ENCODE assay signal across 12 cellular contexts in genomic region chr15:100334015-100334414, GRCh38. TPM values are rescaled to one million over a fixed set of nuclear protein-coding genes. Genes with fewer than 3 reads are reported as not detected.
"Had no signal": no experiment of that assay in that cellular context is flagged by ENCODE, and none has a peak within 500 bp of the region (broad histone marks: within the 10 kb centered on the region; RNA-seq: fewer than 3 reads in every experiment).

No MANE protein-coding gene starts in this region.

- H3K4me3 Mint-ChIP-seq: memory B cell; stimulated activated naive CD8-positive, alpha-beta T cell treated with anti-CD3 and anti-CD28 coated beads, Interleukin-15, Interleukin-2, amounts not matched to agents 100 ng/mL and 50 ng/mL, for 24 hours had no signal

- H3K36me3 Mint-ChIP-seq: memory B cell had no signal

- H3K27ac Mint-ChIP-seq: memory B cell; stimulated activated naive CD8-positive, alpha-beta T cell treated with anti-CD3 and anti-CD28 coated beads, Interleukin-15, Interleukin-2, amounts not matched to agents 100 ng/mL and 50 ng/mL, for 24 hours had no signal

- DNase-seq: colonic mucosa; heart left ventricle; islet precursor cell; left ventricle myocardium inferior; stimulated activated CD4-positive, alpha-beta T cell treated with anti-CD3 and anti-CD28 coated beads, Interleukin-4, amount 100 ng/mL, for 24 hours had no signal

- H3K36me3 ChIP-seq: cardiac muscle cell, colonic mucosa, heart left ventricle, left ventricle myocardium inferior had no signal

- FAIRE-seq: endothelial cell of umbilical vein, frontal cortex had no signal

- H3K27me3 ChIP-seq: colonic mucosa had no signal

- H3K27ac ChIP-seq: cardiac muscle cell, colonic mucosa, heart left ventricle, left ventricle myocardium inferior, parathyroid adenoma, VCaP had no signal

- H3K9ac ChIP-seq: parathyroid adenoma had no signal

- ATAC-seq: heart left ventricle had no signal

- H3K9me3 Mint-ChIP-seq: memory B cell; stimulated activated naive CD8-positive, alpha-beta T cell treated with anti-CD3 and anti-CD28 coated beads, Interleukin-15, Interleukin-2, amounts not matched to agents 100 ng/mL and 50 ng/mL, for 24 hours had no signal

- H3K79me2 ChIP-seq: parathyroid adenoma had no signal

- H2AFZ ChIP-seq: parathyroid adenoma had no signal

- H3K4me1 ChIP-seq: colonic mucosa, left ventricle myocardium inferior, parathyroid adenoma had no signal

- H3K9me3 ChIP-seq: colonic mucosa, heart left ventricle, left ventricle myocardium inferior had no signal

- H3K4me3 ChIP-seq: cardiac muscle cell, colonic mucosa, heart left ventricle, left ventricle myocardium inferior had no signal

RNA-seq across cellular contexts. Expression of gene ADAMTS17, which starts 7.8 kb away (rescaled TPM):
- total RNA-seq: endothelial cell of umbilical vein had no signal
